Comparison of ENCODE assay signal across 9 cellular contexts in genomic region chr11:83836883-83837654, GRCh38.
DNase-seq lines count a peak whose midpoint lies in the region; ATAC-seq, FAIRE-seq and TF ChIP-seq lines count a peak whose summit lies in the region.
"Had no signal": no experiment of that assay in that cellular context is flagged by ENCODE, and none has a peak within 500 bp of the region (broad histone marks: within the 10 kb centered on the region; RNA-seq: fewer than 3 reads in every experiment).

No MANE protein-coding gene starts in this region.

- peak; percentile 47 to 85 (median 69) for DNase-seq in NCI-H1417 (lab: John Stamatoyannopoulos, UW)
- DNase-seq in NCI-H1417 treated with DMSO at 0.1 percent for 48 hours (lab: John Stamatoyannopoulos, UW), result no peak
- DNase-seq in NCI-H774 (lab: John Stamatoyannopoulos, UW), result peak; percentile 61
- DNase-seq in MCF 10A (ENCODE audit: unreplicated experiment), result peak; percentile 53
- DNase-seq in keratinocyte (ENCODE audit: low read depth, low spot score), result no peak
- no peak for DNase-seq in thoracic aorta (ENCODE audit: low spot score)

- H3K27ac Mint-ChIP-seq in MCF 10A (ENCODE audit: low read depth, unreplicated experiment), result no peak overlapping the region

- H3K4me1 Mint-ChIP-seq in MCF 10A (ENCODE audit: insufficient read depth, unreplicated experiment), result no peaks in the 10 kb centered on the region

- no peak overlapping the region for H3K9ac ChIP-seq in keratinocyte (ENCODE audit: control insufficient read depth, extremely low read depth, insufficient read depth, low read length)
- H3K9ac ChIP-seq: BLaER1 had no signal

- H4K20me1 ChIP-seq in keratinocyte (ENCODE audit: control insufficient read depth, extremely low read depth, insufficient read depth, low read length), result no peaks in the 10 kb centered on the region
- H4K20me1 ChIP-seq: BLaER1 had no signal

- H3K4me2 ChIP-seq in keratinocyte (ENCODE audit: control insufficient read depth, extremely low read depth, insufficient read depth, low read depth, low read length), result no peak overlapping the region
- H3K4me2 ChIP-seq: BLaER1 had no signal

- no TSS peak for BruUV-seq in MCF 10A (replicated peaks; lab: Mats Ljungman, UMichigan)

- H2AFZ ChIP-seq in keratinocyte (ENCODE audit: control insufficient read depth, low read length), result no peak overlapping the region

- no peaks in the 10 kb centered on the region for H3K9me3 ChIP-seq in keratinocyte (ENCODE audit: control insufficient read depth, low read depth, low read length)
- no peaks in the 10 kb centered on the region for H3K9me3 ChIP-seq in thoracic aorta
- H3K9me3 ChIP-seq: BLaER1 had no signal

- peak; percentile 9 for FAIRE-seq in keratinocyte (lab: Jason Lieb, UNC)

- POLR2A ChIA-PET in MCF 10A (lab: Yijun Ruan, JAX), result interaction anchor here (0.6 kb wide), 1 partner anchor 129 kb away, joined by 3 read pairs; no protein-coding TSS in a partner anchor

- intact Hi-C loops in MCF 10A (cut with micrococcal nuclease), result loop anchor here (1.0 to 10.0 kb wide), 4 partner anchors 428 to 727 kb away; no protein-coding TSS in a partner anchor

- H3K4me3 ChIP-seq in keratinocyte (ENCODE audit: control insufficient read depth in 2 of 3, extremely low read depth in 1 of 3, insufficient read depth in 2 of 3, low read depth in 1 of 3, low read length in 3 of 3), result no peak overlapping the region
- H3K4me3 ChIP-seq in thoracic aorta, result no peak overlapping the region
- H3K4me3 ChIP-seq: BLaER1 had no signal

- no peaks in the 10 kb centered on the region for H3K9me1 ChIP-seq in keratinocyte (ENCODE audit: control insufficient read depth, extremely low read depth, insufficient read depth, low read length)

- H3K27ac ChIP-seq in keratinocyte (ENCODE audit: control insufficient read depth, insufficient read depth, low read length) (no peak overlapping the region), thoracic aorta (no peak overlapping the region)
- H3K27ac ChIP-seq: BLaER1 had no signal

- H3K4me3 Mint-ChIP-seq in MCF 10A (ENCODE audit: unreplicated experiment), result no peak overlapping the region

- CTCF ChIA-PET in MCF 10A (lab: Yijun Ruan, JAX), result interaction anchor here (0.5 to 10.9 kb wide), 52 partner anchors 8 to 1230 kb away, joined by 3 to 129 read pairs (median 4); no protein-coding TSS in a partner anchor

- H3K4me1 ChIP-seq in keratinocyte (ENCODE audit: control insufficient read depth, extremely low read depth, insufficient read depth, low read length), result no peaks in the 10 kb centered on the region
- H3K4me1 ChIP-seq in thoracic aorta (ENCODE audit: control insufficient read depth in 1 of 2, low read depth in 2 of 2), result no peaks in the 10 kb centered on the region
- H3K4me1 ChIP-seq: BLaER1 had no signal

- dilution Hi-C loops in keratinocyte (cut with MboI; ENCODE audit: extremely low pct_ligation_motif_present, low sequenced_read_pairs), result loop anchor here (10.0 kb wide), 1 partner anchor 548 kb away; no protein-coding TSS in a partner anchor

- no peaks in the 10 kb centered on the region for H3K36me3 Mint-ChIP-seq in MCF 10A (ENCODE audit: insufficient read depth, unreplicated experiment)

- TF ChIP-seq CTCF in MCF 10A (IDR thresholded peaks at IDR 0.05; ENCODE audit: unreplicated experiment), result peak; percentile 58
- peak; percentile 85 to 96 (median 86) for TF ChIP-seq CTCF in keratinocyte (optimal IDR thresholded peaks at IDR 0.05 in 1 of 3, IDR thresholded peaks at IDR 0.05 in 1 of 3, conservative IDR thresholded peaks at IDR 0.05 in 1 of 3; ENCODE audit: extremely low read depth in 1 of 3, insufficient read depth in 2 of 3, low read length in 3 of 3)
- peak; percentile 35 for TF ChIP-seq CTCF in thoracic aorta (IDR thresholded peaks at IDR 0.05)

- no peaks in the 10 kb centered on the region for H3K79me2 ChIP-seq in keratinocyte (ENCODE audit: control insufficient read depth, insufficient read depth, low read length)

- no peaks in the 10 kb centered on the region for H3K27me3 ChIP-seq in keratinocyte (ENCODE audit: control insufficient read depth, extremely low read depth, insufficient read depth, low read length)
- no peaks in the 10 kb centered on the region for H3K27me3 ChIP-seq in thoracic aorta (replicated peaks; ENCODE audit: insufficient read depth)
- H3K27me3 ChIP-seq: BLaER1 had no signal

- H3K36me3 ChIP-seq in keratinocyte (ENCODE audit: control insufficient read depth in 2 of 2, extremely low read depth in 1 of 2, insufficient read depth in 2 of 2, low read length in 2 of 2) (no peaks in the 10 kb centered on the region), thoracic aorta (no peaks in the 10 kb centered on the region)
- H3K36me3 ChIP-seq: BLaER1 had no signal

- peaks cover 63% of the 10 kb centered on the region for H3K27me3 Mint-ChIP-seq in MCF 10A (ENCODE audit: insufficient read depth, unreplicated experiment)

- ATAC-seq in GM19455 (IDR thresholded peaks at IDR 0.05; ENCODE audit: unreplicated experiment) (peak; percentile 91), HG03432 (IDR thresholded peaks at IDR 0.05; ENCODE audit: unreplicated experiment) (peak; percentile 84), thoracic aorta (ENCODE audit: insufficient number of reproducible peaks, low FRiP score, low read depth) (peak; percentile 39)

- H3K9me3 Mint-ChIP-seq in MCF 10A (ENCODE audit: unreplicated experiment), result no peaks in the 10 kb centered on the region

Comparison
In these comparisons a context has a peak if more than half of its experiments do, and no peak if none do; other contexts are left out.
1. DNase-seq: peak in NCI-H1417 (3 of 3), NCI-H774 (single experiment) and MCF 10A (single experiment); none in NCI-H1417 treated with DMSO at 0.1 percent for 48 hours (single experiment), keratinocyte (single experiment) and thoracic aorta (single experiment).
2. ATAC-seq: peak in every context shown above with its lines; median percentile 91 in GM19455; 84 in HG03432; 39 in thoracic aorta.
3. CTCF ChIP-seq: peak in every context shown above with its lines; median percentile 86 in keratinocyte; 58 in MCF 10A; 35 in thoracic aorta.